ENCODE assay signal across 8 cellular contexts in the genomic region with DNA sequence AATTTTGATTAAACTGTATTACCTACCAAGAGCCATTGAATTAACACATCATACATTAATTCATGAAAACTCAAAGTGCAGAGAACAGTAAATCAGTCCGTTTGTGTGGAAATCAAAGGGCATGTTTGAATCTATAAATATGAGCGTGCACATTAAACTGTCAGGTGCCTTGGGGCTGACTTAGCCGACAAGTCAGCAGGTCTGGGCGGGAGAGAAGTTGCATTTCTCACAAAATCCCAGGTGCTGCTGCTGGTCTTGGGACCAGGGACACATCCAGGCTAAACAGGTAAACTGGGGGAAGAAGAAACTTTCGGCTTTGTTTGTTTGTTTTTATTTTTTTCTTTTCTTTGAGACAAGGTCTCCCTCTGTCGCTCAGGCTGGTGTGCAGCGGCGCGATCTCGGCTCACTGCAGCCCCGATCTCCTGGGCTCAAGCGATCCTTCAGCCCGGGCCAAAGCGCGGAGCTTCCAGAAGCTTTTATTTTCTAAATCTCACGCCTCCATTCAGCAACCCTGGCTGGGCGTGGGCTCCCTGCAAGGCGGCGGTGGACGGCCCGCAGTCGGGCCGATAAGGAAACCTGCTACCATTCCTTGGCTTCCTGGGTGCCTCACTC.
A peak's percentile ranks its signal among the peaks of the same experiment; 100 is the strongest.
DNase-seq lines count a peak whose midpoint lies in the region; ATAC-seq, FAIRE-seq and TF ChIP-seq lines count a peak whose summit lies in the region.

No MANE protein-coding gene starts in this region.

- H3K27me3 ChIP-seq in layer of hippocampus (ENCODE audit: control insufficient read depth, insufficient read depth, low read length) (no peaks in the 10 kb centered on the region), subcutaneous abdominal adipose tissue (ENCODE audit: control insufficient read depth in 5 of 5, insufficient read depth in 4 of 5, low read length in 5 of 5) (no peaks in the 10 kb centered on the region)

- TF ChIP-seq CTCF in D721Med (IDR thresholded peaks at IDR 0.05; ENCODE audit: insufficient read depth, missing control alignments) (peak; percentile 24), MCF 10A (IDR thresholded peaks at IDR 0.05; ENCODE audit: unreplicated experiment) (peak; percentile 42)

- no peak for FAIRE-seq in D721Med (lab: Jason Lieb, UNC)

- peaks cover 15% of the 10 kb centered on the region for H3K36me3 Mint-ChIP-seq in MCF 10A (ENCODE audit: insufficient read depth, unreplicated experiment)

- H3K9ac ChIP-seq in subcutaneous abdominal adipose tissue (ENCODE audit: low read length in 5 of 5): peak overlapping the region; percentile 43 to 89 (median 67)

- H3K27ac Mint-ChIP-seq in MCF 10A (ENCODE audit: low read depth, unreplicated experiment): peak overlapping the region; percentile 23

- CTCF ChIA-PET in MCF 10A (lab: Yijun Ruan, JAX): interaction anchor here (0.5 to 2.5 kb wide), 12 partner anchors 10 to 368 kb away, joined by 3 to 12 read pairs (median 4); partner anchors contain the start of gene ERCC4

- H3K9me3 Mint-ChIP-seq in MCF 10A (ENCODE audit: unreplicated experiment): peaks cover 8% of the 10 kb centered on the region

- H3K36me3 ChIP-seq in subcutaneous abdominal adipose tissue (ENCODE audit: control insufficient read depth in 5 of 5, insufficient read depth in 5 of 5, low read length in 5 of 5): no peaks in the 10 kb centered on the region

- peaks cover 0 to 19% (median 18%) of the 10 kb centered on the region in 5 donors for H3K4me1 ChIP-seq in subcutaneous abdominal adipose tissue (ENCODE audit: control insufficient read depth in 5 of 5, insufficient read depth in 5 of 5, low read length in 5 of 5)

- H3K4me3 Mint-ChIP-seq in MCF 10A (ENCODE audit: unreplicated experiment): peak overlapping the region; percentile 82

- DNase-seq in D721Med (ENCODE audit: insufficient read length, low spot score) (no peak), NCI-H69 (lab: John Stamatoyannopoulos, UW) (peak; percentile 90), MCF 10A (ENCODE audit: unreplicated experiment) (peak; percentile 76)
- DNase-seq in activated CD8-positive, alpha-beta memory T cell treated with anti-CD3 and anti-CD28 coated beads, Interleukin-2, amount 50 U/mL, for 4 hours: no peak

- H3K27me3 Mint-ChIP-seq in MCF 10A (ENCODE audit: insufficient read depth, unreplicated experiment): no peaks in the 10 kb centered on the region

- H3K4me1 Mint-ChIP-seq in MCF 10A (ENCODE audit: insufficient read depth, unreplicated experiment): peaks cover 5% of the 10 kb centered on the region

- ATAC-seq in GM19043 (IDR thresholded peaks at IDR 0.05; ENCODE audit: low read depth, unreplicated experiment) (peak; percentile 35), HG03139 (IDR thresholded peaks at IDR 0.05; ENCODE audit: unreplicated experiment) (peak; percentile 34)

- peak overlapping the region; percentile 69 to 97 (median 92) for H3K4me3 ChIP-seq in subcutaneous abdominal adipose tissue (ENCODE audit: low read depth in 1 of 5, low read length in 5 of 5)

- intact Hi-C loops in MCF 10A (cut with micrococcal nuclease): loop anchor here (1.0 to 5.0 kb wide), 3 partner anchors 36 to 362 kb away; no protein-coding TSS in a partner anchor

- no TSS peak for BruUV-seq in MCF 10A (replicated peaks; lab: Mats Ljungman, UMichigan)

- H3K9me3 ChIP-seq in subcutaneous abdominal adipose tissue (ENCODE audit: control insufficient read depth in 5 of 5, low read length in 5 of 5): peaks cover 10 to 15% (median 12%) of the 10 kb centered on the region in 5 donors

- H3K27ac ChIP-seq in layer of hippocampus (ENCODE audit: low read depth, low read length) (peak overlapping the region; percentile 77), subcutaneous abdominal adipose tissue (ENCODE audit: low read depth, low read length) (peak overlapping the region; percentile 88)

- POLR2A ChIA-PET in MCF 10A (lab: Yijun Ruan, JAX): interaction anchor here (0.7 to 1.7 kb wide), 9 partner anchors 16 to 365 kb away, joined by 3 to 11 read pairs (median 5); partner anchors contain the start of gene ERCC4

Comparison
In these comparisons a context has a peak if more than half of its experiments do, and no peak if none do; other contexts are left out.
1. DNase-seq: peak in NCI-H69 (single experiment) and MCF 10A (single experiment); none in D721Med (single experiment) and activated CD8-positive, alpha-beta memory T cell treated with anti-CD3 and anti-CD28 coated beads, Interleukin-2, amount 50 U/mL, for 4 hours (single experiment).